In genomic region chr18:7305416-7305815, GRCh38 we compare ENCODE assay signal across 24 cellular contexts.
"Had no signal": no experiment of that assay in that cellular context is flagged by ENCODE, and none has a peak within 500 bp of the region (broad histone marks: within the 10 kb centered on the region; RNA-seq: fewer than 3 reads in every experiment).

No MANE protein-coding gene starts in this region.

- H3K27ac ChIP-seq: KMS-11, SJSA1, SK-N-MC had no signal

- H3K9me3 Mint-ChIP-seq: IgD-negative memory B cell had no signal

- H3K36me3 Mint-ChIP-seq: IgD-negative memory B cell had no signal

- H3K27me3 Mint-ChIP-seq: IgD-negative memory B cell had no signal

- ATAC-seq: K562 had no signal

- H3K36me3 ChIP-seq: SJSA1 had no signal

- DNase-seq: Kasumi-1, MM.1S, NCI-H1092 treated with DMSO at 0.1 percent for 48 hours, NCI-H1436, NCI-H187, NCI-H2029, NCI-H2081 treated with DMSO at 0.1 percent for 48 hours, NCI-H2171, NCI-H226, NCI-H446, NCI-H510A, NCI-H524 treated with DMSO at 0.1 percent for 48 hours, NCI-H69, NCI-H774, Right ventricle myocardium superior, RPMI8226, SIG-M5, SW 1271 had no signal

- H3K4me1 ChIP-seq: SJSA1 had no signal

- H3K27me3 ChIP-seq: SJSA1 had no signal

- FAIRE-seq: K562, RCC 7860 had no signal

- H3K9me3 ChIP-seq: SJSA1 had no signal

- H3K27ac Mint-ChIP-seq: IgD-negative memory B cell had no signal

- H3K4me3 ChIP-seq: K562, SJSA1, SK-N-MC had no signal

- H3K4me1 Mint-ChIP-seq: IgD-negative memory B cell had no signal

- H3K4me3 Mint-ChIP-seq: IgD-negative memory B cell had no signal
